1 cellular context compared by ENCODE assay signal in the genomic region with DNA sequence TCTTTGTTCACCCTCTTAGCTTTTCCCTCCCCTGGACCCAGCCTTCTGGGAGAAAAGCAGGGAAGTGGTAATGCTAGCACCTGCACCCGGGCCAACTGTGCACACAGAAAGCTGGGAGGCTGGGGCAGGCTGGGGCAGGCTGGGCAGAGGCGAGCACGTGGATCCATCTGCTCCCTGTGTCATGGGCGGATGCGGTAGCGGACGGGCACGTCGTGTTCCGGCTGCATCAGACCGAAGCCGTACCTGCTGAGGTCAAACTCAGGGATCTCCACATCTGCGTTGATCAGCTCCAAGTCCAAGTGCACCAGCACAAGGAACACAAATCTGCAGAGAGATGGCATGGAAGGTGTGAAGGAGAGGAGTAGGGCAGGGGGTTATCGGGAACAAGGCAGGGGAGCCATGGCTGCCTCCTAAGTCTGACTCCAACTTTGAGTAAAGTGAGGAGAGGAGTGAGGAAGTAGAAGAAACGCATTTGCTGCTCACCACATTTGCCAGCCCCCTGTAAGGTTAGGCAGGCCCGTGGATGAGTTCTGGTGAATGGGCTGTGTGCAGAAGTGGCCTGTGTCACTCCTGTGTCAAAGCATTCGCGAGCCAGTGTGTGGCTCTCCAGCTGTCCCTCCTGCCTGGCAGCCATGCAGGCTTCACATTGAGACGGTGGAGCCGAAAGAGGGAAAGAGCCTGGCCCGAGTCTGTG.
TF ChIP-seq lines count a peak whose summit lies in the region.

No MANE protein-coding gene starts in this region.

TF ChIP-seq in A549, 52 proteins besides CTCF, POLR2A, EP300 and RAD21 (continued from another document):
- TF ChIP-seq REST (IDR thresholded peaks at IDR 0.05) (no peak), RCOR1 (IDR thresholded peaks at IDR 0.05; ENCODE audit: low read depth, low read length) (no peak), EHF (CRISPR knock-in tag; IDR thresholded peaks at IDR 0.05) (no peak), ESRRA (IDR thresholded peaks at IDR 0.05; ENCODE audit: borderline replicate concordance, low read length) (no peak), FOSL2 (IDR thresholded peaks at IDR 0.05) (no peak), FOSL2 (CRISPR knock-in tag; IDR thresholded peaks at IDR 0.05) (no peak)
